Comparison of ENCODE assay signal across 1 cellular context in genomic region chr19:811511-812048, GRCh38.
TF ChIP-seq lines count a peak whose summit lies in the region.

No MANE protein-coding gene starts in this region.

TF ChIP-seq in K562, 482 proteins besides CTCF, POLR2A, EP300 and RAD21:
- TF ChIP-seq HDAC1 (IDR thresholded peaks at IDR 0.05): no peak
- TF ChIP-seq RBFOX2 (IDR thresholded peaks at IDR 0.05; ENCODE audit: low read depth, low read length): peak; percentile 28
- 0 out of 2 replicates have a peak, but pooled peaks have one; percentile 1 for TF ChIP-seq POLR2AphosphoS5 (IDR thresholded peaks at IDR 0.05; ENCODE audit: control insufficient read depth, insufficient read depth, low read depth, low read length)
- TF ChIP-seq TCF7 (IDR thresholded peaks at IDR 0.05; ENCODE audit: borderline replicate concordance): no peak
